In the genomic region with DNA sequence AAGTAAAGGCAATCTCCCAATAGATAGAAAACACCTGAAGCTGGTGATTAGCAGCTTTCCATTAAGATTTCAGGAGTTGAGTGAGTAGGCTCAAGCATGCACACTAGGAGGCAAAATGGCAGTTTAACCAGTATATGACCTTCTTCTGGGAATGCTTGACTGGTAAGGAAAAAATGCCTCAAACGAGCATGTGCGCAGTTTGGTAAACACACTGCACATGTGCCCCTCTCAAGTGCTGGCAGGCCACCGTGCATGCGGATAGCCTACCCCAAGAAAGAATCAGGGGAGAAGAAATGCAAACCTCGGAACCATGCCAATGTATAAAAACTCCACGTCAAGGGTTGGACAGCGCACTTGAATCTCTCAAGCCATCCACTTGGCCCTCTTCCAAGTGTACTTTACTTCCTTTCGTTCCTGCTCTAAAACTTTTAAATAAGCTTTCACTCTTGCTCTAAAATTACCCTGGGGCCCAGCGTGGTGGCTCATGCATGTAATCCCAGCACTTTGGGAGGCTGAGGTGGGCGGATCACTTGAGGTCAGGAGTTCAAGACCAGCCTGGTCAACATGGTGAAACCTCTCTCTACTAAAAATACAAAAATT, we compare ENCODE assay signal across 26 cellular contexts.
"Had no signal": no experiment of that assay in that cellular context is flagged by ENCODE, and none has a peak within 500 bp of the region (broad histone marks: within the 10 kb centered on the region; RNA-seq: fewer than 3 reads in every experiment).

No MANE protein-coding gene starts in this region.

- H3K36me3 Mint-ChIP-seq: activated naive CD8-positive, alpha-beta T cell; natural killer cell treated with Interleukin-12 subunit alpha and Interleukin-12 subunit beta and Interleukin-15 and Interleukin-18, amount 100 ng/mL, for 72 hours had no signal

- H3K27ac ChIP-seq: adrenal gland, ascending aorta, brain microvascular endothelial cell, foreskin keratinocyte, sigmoid colon, spleen, tibial artery had no signal

- H3K9me3 ChIP-seq: adrenal gland, ascending aorta, sigmoid colon, tibial artery had no signal

- H3K27ac Mint-ChIP-seq: activated naive CD8-positive, alpha-beta T cell; activated T-cell treated with anti-CD3 and anti-CD28 coated beads, Interleukin-2, amount 50 U/mL, for 24 hours; activated T-helper 17 cell treated with anti-CD3 and anti-CD28 coated beads, Interleukin-2, amount 50 U/mL, for 72 hours; dendritic cell treated with granulocyte-macrophage colony-stimulating factor and Interleukin-4, amounts not matched to agents 40 ng/mL and 50 ng/mL, for 4 days; natural killer cell treated with Interleukin-12 subunit alpha and Interleukin-12 subunit beta and Interleukin-15 and Interleukin-18, amount 100 ng/mL, for 72 hours; progenitor cell of endocrine pancreas had no signal

- H3K27me3 ChIP-seq: adrenal gland, ascending aorta, brain microvascular endothelial cell, foreskin keratinocyte, sigmoid colon, spleen, tibial artery had no signal

- H3K4me1 ChIP-seq: adrenal gland, ascending aorta, foreskin keratinocyte, sigmoid colon, spleen, tibial artery had no signal

- H3K9me3 Mint-ChIP-seq: activated T-helper 17 cell treated with anti-CD3 and anti-CD28 coated beads, Interleukin-2, amount 50 U/mL, for 72 hours; natural killer cell treated with Interleukin-12 subunit alpha and Interleukin-12 subunit beta and Interleukin-15 and Interleukin-18, amount 100 ng/mL, for 72 hours had no signal

- H3K4me3 Mint-ChIP-seq: activated naive CD8-positive, alpha-beta T cell; activated T-cell treated with anti-CD3 and anti-CD28 coated beads, Interleukin-2, amount 50 U/mL, for 24 hours; activated T-helper 17 cell treated with anti-CD3 and anti-CD28 coated beads, Interleukin-2, amount 50 U/mL, for 72 hours; dendritic cell treated with granulocyte-macrophage colony-stimulating factor and Interleukin-4, amounts not matched to agents 40 ng/mL and 50 ng/mL, for 4 days; natural killer cell treated with Interleukin-12 subunit alpha and Interleukin-12 subunit beta and Interleukin-15 and Interleukin-18, amount 100 ng/mL, for 72 hours had no signal

- ATAC-seq: activated T-helper 17 cell treated with anti-CD3 and anti-CD28 coated beads, Interleukin-2, amount 50 U/mL, for 72 hours; foreskin keratinocyte; left lobe of liver; natural killer cell treated with Interleukin-12 subunit alpha and Interleukin-12 subunit beta and Interleukin-15 and Interleukin-18, amount 100 ng/mL, for 72 hours; stimulated activated naive CD8-positive, alpha-beta T cell treated with anti-CD3 and anti-CD28 coated beads, Interleukin-15, Interleukin-2, amounts not matched to agents 100 U/mL and 50 U/mL, for 24 hours had no signal

- FAIRE-seq: keratinocyte, urothelium cell line had no signal

- H3K27me3 Mint-ChIP-seq: activated T-cell treated with anti-CD3 and anti-CD28 coated beads, Interleukin-2, amount 50 U/mL, for 24 hours; activated T-helper 17 cell treated with anti-CD3 and anti-CD28 coated beads, Interleukin-2, amount 50 U/mL, for 72 hours; dendritic cell treated with granulocyte-macrophage colony-stimulating factor and Interleukin-4, amounts not matched to agents 40 ng/mL and 50 ng/mL, for 4 days; progenitor cell of endocrine pancreas had no signal

- H3K36me3 ChIP-seq: adrenal gland, ascending aorta, brain microvascular endothelial cell, sigmoid colon, spleen, tibial artery had no signal

- DNase-seq: activated CD4-positive, alpha-beta T cell treated with anti-CD3 and anti-CD28 coated beads for 1 hour; activated CD4-positive, alpha-beta T cell treated with anti-CD3 and anti-CD28 coated beads, Interleukin-2, amount 50 U/mL, for 1 hour; activated T-cell treated with anti-CD3 and anti-CD28 coated beads, Interleukin-2, amount 50 U/mL, for 24 hours; adrenal gland; brain microvascular endothelial cell; caudate nucleus; effector CD4-positive, alpha-beta T cell; erythroblast; foreskin keratinocyte; midbrain; retina; sigmoid colon; spleen; stimulated activated CD4-positive, alpha-beta T cell treated with anti-CD3 and anti-CD28 coated beads, Interleukin-4, amount 100 ng/mL, for 24 hours; stimulated activated naive CD8-positive, alpha-beta T cell treated with anti-CD3 and anti-CD28 coated beads, Interleukin-15, Interleukin-2, amounts not matched to agents 100 U/mL and 50 U/mL, for 24 hours; substantia nigra; tibial artery had no signal

- H3K4me3 ChIP-seq: adrenal gland, ascending aorta, sigmoid colon, spleen, tibial artery had no signal
